In the genomic region with DNA sequence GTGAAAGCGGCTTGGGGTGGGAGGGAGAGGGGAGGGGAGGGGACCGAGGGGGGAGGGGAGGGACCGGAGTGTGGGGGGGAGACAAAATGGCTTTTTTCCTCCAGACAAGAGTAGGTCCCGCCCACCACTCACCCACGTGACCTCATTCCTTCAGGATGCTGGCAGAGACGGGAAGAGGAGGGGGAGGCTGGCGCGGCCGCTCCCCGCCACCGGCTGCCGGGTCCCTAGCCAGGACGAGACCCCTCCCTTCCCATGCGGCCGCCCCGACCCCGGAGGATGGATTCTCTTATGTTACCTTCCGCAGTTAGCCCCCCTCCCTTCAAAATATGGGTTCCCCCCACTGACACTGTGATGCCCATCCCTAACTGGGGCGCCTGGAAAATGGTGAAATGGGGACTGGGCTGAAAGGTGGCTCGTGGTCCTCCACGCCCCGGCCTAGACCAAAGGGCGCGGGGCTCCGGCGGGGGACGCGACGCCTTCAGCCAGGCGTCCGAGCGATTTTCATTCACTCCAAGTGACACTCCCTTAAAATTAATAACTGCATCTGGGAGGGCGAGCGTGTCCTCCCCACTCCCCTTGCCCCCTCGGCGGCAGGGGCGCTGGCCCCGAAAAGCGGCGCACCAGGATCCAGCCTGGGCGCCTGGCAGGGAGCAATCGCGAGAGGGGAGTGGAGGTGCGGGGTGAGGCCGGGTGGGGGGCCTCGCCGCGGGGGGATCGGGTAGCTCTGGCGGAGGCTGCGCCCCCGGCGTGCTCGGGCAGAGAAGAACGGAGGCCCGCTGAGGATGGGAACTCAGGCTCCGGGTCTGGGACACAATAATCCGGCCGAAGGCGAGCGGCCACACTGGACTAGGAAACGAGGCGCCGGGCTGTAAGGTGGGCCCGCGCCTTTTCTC, we compare ENCODE assay signal across 1 cellular context.
TF ChIP-seq lines count a peak whose summit lies in the region.

A gene (minus strand): TSS at position 8 of the 893 bp plus-strand sequence. CDS start 7,934 bp downstream, outside the sequence.

TF ChIP-seq in HepG2, 621 proteins besides CTCF, POLR2A, EP300 and RAD21 (continued from another document and continues in another):
- TF ChIP-seq, protein P1, sequence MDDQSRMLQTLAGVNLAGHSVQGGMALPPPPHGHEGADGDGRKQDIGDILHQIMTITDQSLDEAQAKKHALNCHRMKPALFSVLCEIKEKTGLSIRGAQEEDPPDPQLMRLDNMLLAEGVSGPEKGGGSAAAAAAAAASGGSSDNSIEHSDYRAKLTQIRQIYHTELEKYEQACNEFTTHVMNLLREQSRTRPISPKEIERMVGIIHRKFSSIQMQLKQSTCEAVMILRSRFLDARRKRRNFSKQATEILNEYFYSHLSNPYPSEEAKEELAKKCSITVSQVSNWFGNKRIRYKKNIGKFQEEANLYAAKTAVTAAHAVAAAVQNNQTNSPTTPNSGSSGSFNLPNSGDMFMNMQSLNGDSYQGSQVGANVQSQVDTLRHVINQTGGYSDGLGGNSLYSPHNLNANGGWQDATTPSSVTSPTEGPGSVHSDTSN (CRISPR knock-in tag; IDR thresholded peaks at IDR 0.05; ENCODE audit: borderline replicate concordance): no peak
- TF ChIP-seq ZNF44 (CRISPR knock-in tag; IDR thresholded peaks at IDR 0.05) (no peak), NCOA1 (CRISPR knock-in tag; IDR thresholded peaks at IDR 0.05) (no peak), ONECUT2 (CRISPR knock-in tag; IDR thresholded peaks at IDR 0.05) (no peak), NFIC (IDR thresholded peaks at IDR 0.05; ENCODE audit: low read length) (no peak), CREM (IDR thresholded peaks at IDR 0.05) (no peak), CREM (CRISPR knock-in tag; IDR thresholded peaks at IDR 0.05) (no peak), ZNF180 (CRISPR knock-in tag; IDR thresholded peaks at IDR 0.05; ENCODE audit: borderline replicate concordance, low read depth) (no peak), LCORL (IDR thresholded peaks at IDR 0.05) (no peak), LCORL (CRISPR knock-in tag; IDR thresholded peaks at IDR 0.05) (no peak; the same call in 1 of the 2 replicates), ZNF883 (CRISPR knock-in tag; IDR thresholded peaks at IDR 0.05; ENCODE audit: not compliant biosample characterization) (peak; percentile 0), ZNF468 (CRISPR knock-in tag; IDR thresholded peaks at IDR 0.05) (no peak), SP1 (IDR thresholded peaks at IDR 0.05) (no peak), SP1 (CRISPR knock-in tag; IDR thresholded peaks at IDR 0.05) (peak; percentile 27; the same call in 1 of the 2 replicates), MBD4 (IDR thresholded peaks at IDR 0.05; ENCODE audit: borderline replicate concordance, low read length) (no peak), SAFB2 (CRISPR knock-in tag; IDR thresholded peaks at IDR 0.05; ENCODE audit: borderline replicate concordance, low read depth) (0 out of 2 replicates have a peak, but pooled peaks have one; percentile 12), DPF2 (CRISPR knock-in tag; IDR thresholded peaks at IDR 0.05; ENCODE audit: borderline replicate concordance, low read depth) (no peak), TGIF2 (CRISPR knock-in tag; IDR thresholded peaks at IDR 0.05) (no peak), ZBTB7A (CRISPR knock-in tag; IDR thresholded peaks at IDR 0.05) (no peak), ZNF616 (CRISPR knock-in tag; IDR thresholded peaks at IDR 0.05; ENCODE audit: low read depth) (no peak), SOX6 (IDR thresholded peaks at IDR 0.05) (no peak), SOX6 (CRISPR knock-in tag; IDR thresholded peaks at IDR 0.05) (no peak; the same call in 1 of the 2 replicates), ZFP36L2 (CRISPR knock-in tag; IDR thresholded peaks at IDR 0.05) (no peak), FOXP1 (IDR thresholded peaks at IDR 0.05) (no peak), FOXP1 (CRISPR knock-in tag; IDR thresholded peaks at IDR 0.05) (no peak)
- TF ChIP-seq, protein P2, sequence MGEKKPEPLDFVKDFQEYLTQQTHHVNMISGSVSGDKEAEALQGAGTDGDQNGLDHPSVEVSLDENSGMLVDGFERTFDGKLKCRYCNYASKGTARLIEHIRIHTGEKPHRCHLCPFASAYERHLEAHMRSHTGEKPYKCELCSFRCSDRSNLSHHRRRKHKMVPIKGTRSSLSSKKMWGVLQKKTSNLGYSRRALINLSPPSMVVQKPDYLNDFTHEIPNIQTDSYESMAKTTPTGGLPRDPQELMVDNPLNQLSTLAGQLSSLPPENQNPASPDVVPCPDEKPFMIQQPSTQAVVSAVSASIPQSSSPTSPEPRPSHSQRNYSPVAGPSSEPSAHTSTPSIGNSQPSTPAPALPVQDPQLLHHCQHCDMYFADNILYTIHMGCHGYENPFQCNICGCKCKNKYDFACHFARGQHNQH (CRISPR knock-in tag; IDR thresholded peaks at IDR 0.05): 0 out of 2 replicates have a peak, but pooled peaks have one; percentile 10
- TF ChIP-seq, protein P3, sequence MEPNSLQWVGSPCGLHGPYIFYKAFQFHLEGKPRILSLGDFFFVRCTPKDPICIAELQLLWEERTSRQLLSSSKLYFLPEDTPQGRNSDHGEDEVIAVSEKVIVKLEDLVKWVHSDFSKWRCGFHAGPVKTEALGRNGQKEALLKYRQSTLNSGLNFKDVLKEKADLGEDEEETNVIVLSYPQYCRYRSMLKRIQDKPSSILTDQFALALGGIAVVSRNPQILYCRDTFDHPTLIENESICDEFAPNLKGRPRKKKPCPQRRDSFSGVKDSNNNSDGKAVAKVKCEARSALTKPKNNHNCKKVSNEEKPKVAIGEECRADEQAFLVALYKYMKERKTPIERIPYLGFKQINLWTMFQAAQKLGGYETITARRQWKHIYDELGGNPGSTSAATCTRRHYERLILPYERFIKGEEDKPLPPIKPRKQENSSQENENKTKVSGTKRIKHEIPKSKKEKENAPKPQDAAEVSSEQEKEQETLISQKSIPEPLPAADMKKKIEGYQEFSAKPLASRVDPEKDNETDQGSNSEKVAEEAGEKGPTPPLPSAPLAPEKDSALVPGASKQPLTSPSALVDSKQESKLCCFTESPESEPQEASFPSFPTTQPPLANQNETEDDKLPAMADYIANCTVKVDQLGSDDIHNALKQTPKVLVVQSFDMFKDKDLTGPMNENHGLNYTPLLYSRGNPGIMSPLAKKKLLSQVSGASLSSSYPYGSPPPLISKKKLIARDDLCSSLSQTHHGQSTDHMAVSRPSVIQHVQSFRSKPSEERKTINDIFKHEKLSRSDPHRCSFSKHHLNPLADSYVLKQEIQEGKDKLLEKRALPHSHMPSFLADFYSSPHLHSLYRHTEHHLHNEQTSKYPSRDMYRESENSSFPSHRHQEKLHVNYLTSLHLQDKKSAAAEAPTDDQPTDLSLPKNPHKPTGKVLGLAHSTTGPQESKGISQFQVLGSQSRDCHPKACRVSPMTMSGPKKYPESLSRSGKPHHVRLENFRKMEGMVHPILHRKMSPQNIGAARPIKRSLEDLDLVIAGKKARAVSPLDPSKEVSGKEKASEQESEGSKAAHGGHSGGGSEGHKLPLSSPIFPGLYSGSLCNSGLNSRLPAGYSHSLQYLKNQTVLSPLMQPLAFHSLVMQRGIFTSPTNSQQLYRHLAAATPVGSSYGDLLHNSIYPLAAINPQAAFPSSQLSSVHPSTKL (CRISPR knock-in tag; IDR thresholded peaks at IDR 0.05): no peak
- TF ChIP-seq, protein P4, sequence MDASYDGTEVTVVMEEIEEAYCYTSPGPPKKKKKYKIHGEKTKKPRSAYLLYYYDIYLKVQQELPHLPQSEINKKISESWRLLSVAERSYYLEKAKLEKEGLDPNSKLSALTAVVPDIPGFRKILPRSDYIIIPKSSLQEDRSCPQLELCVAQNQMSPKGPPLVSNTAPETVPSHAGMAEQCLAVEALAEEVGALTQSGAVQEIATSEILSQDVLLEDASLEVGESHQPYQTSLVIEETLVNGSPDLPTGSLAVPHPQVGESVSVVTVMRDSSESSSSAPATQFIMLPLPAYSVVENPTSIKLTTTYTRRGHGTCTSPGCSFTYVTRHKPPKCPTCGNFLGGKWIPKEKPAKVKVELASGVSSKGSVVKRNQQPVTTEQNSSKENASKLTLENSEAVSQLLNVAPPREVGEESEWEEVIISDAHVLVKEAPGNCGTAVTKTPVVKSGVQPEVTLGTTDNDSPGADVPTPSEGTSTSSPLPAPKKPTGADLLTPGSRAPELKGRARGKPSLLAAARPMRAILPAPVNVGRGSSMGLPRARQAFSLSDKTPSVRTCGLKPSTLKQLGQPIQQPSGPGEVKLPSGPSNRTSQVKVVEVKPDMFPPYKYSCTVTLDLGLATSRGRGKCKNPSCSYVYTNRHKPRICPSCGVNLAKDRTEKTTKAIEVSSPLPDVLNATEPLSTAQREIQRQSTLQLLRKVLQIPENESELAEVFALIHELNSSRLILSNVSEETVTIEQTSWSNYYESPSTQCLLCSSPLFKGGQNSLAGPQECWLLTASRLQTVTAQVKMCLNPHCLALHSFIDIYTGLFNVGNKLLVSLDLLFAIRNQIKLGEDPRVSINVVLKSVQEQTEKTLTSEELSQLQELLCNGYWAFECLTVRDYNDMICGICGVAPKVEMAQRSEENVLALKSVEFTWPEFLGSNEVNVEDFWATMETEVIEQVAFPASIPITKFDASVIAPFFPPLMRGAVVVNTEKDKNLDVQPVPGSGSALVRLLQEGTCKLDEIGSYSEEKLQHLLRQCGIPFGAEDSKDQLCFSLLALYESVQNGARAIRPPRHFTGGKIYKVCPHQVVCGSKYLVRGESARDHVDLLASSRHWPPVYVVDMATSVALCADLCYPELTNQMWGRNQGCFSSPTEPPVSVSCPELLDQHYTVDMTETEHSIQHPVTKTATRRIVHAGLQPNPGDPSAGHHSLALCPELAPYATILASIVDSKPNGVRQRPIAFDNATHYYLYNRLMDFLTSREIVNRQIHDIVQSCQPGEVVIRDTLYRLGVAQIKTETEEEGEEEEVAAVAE (CRISPR knock-in tag; IDR thresholded peaks at IDR 0.05; ENCODE audit: borderline replicate concordance): no peak
- TF ChIP-seq, protein P5, sequence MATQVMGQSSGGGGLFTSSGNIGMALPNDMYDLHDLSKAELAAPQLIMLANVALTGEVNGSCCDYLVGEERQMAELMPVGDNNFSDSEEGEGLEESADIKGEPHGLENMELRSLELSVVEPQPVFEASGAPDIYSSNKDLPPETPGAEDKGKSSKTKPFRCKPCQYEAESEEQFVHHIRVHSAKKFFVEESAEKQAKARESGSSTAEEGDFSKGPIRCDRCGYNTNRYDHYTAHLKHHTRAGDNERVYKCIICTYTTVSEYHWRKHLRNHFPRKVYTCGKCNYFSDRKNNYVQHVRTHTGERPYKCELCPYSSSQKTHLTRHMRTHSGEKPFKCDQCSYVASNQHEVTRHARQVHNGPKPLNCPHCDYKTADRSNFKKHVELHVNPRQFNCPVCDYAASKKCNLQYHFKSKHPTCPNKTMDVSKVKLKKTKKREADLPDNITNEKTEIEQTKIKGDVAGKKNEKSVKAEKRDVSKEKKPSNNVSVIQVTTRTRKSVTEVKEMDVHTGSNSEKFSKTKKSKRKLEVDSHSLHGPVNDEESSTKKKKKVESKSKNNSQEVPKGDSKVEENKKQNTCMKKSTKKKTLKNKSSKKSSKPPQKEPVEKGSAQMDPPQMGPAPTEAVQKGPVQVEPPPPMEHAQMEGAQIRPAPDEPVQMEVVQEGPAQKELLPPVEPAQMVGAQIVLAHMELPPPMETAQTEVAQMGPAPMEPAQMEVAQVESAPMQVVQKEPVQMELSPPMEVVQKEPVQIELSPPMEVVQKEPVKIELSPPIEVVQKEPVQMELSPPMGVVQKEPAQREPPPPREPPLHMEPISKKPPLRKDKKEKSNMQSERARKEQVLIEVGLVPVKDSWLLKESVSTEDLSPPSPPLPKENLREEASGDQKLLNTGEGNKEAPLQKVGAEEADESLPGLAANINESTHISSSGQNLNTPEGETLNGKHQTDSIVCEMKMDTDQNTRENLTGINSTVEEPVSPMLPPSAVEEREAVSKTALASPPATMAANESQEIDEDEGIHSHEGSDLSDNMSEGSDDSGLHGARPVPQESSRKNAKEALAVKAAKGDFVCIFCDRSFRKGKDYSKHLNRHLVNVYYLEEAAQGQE (IDR thresholded peaks at IDR 0.05; ENCODE audit: borderline replicate concordance in 1 of 2, low read depth in 1 of 2, low read length in 2 of 2): no peak
- TF ChIP-seq, protein P6, sequence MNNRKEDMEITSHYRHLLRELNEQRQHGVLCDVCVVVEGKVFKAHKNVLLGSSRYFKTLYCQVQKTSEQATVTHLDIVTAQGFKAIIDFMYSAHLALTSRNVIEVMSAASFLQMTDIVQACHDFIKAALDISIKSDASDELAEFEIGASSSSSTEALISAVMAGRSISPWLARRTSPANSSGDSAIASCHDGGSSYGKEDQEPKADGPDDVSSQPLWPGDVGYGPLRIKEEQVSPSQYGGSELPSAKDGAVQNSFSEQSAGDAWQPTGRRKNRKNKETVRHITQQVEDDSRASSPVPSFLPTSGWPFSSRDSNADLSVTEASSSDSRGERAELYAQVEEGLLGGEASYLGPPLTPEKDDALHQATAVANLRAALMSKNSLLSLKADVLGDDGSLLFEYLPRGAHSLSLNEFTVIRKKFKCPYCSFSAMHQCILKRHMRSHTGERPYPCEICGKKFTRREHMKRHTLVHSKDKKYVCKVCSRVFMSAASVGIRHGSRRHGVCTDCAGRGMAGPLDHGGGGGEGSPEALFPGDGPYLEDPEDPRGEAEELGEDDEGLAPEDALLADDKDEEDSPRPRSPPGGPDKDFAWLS (CRISPR knock-in tag; IDR thresholded peaks at IDR 0.05; ENCODE audit: borderline replicate concordance): no peak
- TF ChIP-seq, protein P7, sequence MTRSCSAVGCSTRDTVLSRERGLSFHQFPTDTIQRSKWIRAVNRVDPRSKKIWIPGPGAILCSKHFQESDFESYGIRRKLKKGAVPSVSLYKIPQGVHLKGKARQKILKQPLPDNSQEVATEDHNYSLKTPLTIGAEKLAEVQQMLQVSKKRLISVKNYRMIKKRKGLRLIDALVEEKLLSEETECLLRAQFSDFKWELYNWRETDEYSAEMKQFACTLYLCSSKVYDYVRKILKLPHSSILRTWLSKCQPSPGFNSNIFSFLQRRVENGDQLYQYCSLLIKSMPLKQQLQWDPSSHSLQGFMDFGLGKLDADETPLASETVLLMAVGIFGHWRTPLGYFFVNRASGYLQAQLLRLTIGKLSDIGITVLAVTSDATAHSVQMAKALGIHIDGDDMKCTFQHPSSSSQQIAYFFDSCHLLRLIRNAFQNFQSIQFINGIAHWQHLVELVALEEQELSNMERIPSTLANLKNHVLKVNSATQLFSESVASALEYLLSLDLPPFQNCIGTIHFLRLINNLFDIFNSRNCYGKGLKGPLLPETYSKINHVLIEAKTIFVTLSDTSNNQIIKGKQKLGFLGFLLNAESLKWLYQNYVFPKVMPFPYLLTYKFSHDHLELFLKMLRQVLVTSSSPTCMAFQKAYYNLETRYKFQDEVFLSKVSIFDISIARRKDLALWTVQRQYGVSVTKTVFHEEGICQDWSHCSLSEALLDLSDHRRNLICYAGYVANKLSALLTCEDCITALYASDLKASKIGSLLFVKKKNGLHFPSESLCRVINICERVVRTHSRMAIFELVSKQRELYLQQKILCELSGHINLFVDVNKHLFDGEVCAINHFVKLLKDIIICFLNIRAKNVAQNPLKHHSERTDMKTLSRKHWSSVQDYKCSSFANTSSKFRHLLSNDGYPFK (CRISPR knock-in tag; IDR thresholded peaks at IDR 0.05; ENCODE audit: borderline replicate concordance): no peak
- TF ChIP-seq, protein P8, sequence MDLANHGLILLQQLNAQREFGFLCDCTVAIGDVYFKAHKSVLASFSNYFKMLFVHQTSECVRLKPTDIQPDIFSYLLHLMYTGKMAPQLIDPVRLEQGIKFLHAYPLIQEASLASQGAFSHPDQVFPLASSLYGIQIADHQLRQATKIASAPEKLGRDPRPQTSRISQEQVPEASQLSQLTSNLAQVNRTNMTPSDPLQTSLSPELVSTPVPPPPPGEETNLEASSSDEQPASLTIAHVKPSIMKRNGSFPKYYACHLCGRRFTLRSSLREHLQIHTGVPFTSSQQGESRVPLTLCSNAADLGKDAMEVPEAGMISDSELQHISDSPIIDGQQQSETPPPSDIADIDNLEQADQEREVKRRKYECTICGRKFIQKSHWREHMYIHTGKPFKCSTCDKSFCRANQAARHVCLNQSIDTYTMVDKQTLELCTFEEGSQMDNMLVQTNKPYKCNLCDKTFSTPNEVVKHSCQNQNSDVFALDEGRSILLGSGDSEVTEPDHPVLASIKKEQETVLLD (CRISPR knock-in tag; IDR thresholded peaks at IDR 0.05; ENCODE audit: low read depth): no peak
- TF ChIP-seq, protein P9, sequence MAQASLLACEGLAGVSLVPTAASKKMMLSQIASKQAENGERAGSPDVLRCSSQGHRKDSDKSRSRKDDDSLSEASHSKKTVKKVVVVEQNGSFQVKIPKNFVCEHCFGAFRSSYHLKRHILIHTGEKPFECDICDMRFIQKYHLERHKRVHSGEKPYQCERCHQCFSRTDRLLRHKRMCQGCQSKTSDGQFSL (CRISPR knock-in tag; IDR thresholded peaks at IDR 0.05): peak; percentile 79
